8 cellular contexts compared by ENCODE assay signal in genomic region chr17:44502598-44503079, GRCh38. TPM values are rescaled to one million over a fixed set of nuclear protein-coding genes. Genes with fewer than 3 reads are reported as not detected.
DNase-seq lines count a peak whose midpoint lies in the region; ATAC-seq and TF ChIP-seq lines count a peak whose summit lies in the region.

No MANE protein-coding gene starts in this region.

- peaks cover 36% of the 10 kb centered on the region for H3K4me1 Mint-ChIP-seq in activated CD4-positive, alpha-beta memory T cell treated with anti-CD3 and anti-CD28 coated beads for 36 hours (ENCODE audit: low read depth)

- H3K36me3 Mint-ChIP-seq in activated CD4-positive, alpha-beta memory T cell treated with anti-CD3 and anti-CD28 coated beads for 36 hours: peaks cover 6% of the 10 kb centered on the region

- H3K4me3 ChIP-seq in A673 (ENCODE audit: low read depth, low read length, poor library complexity, severe bottlenecking) (peak overlapping the region; percentile 77), ovary (peak overlapping the region; percentile 73)

- no peak for TF ChIP-seq POLR2A in ovary (IDR thresholded peaks at IDR 0.05)

- no peak for TF ChIP-seq EP300 in ovary (IDR thresholded peaks at IDR 0.05)

- H3K9me3 ChIP-seq in A673 (ENCODE audit: low read depth, low read length, poor library complexity, severe bottlenecking) (no peaks in the 10 kb centered on the region), ovary (no peaks in the 10 kb centered on the region)

- no peaks in the 10 kb centered on the region for H3K27me3 Mint-ChIP-seq in activated CD4-positive, alpha-beta memory T cell treated with anti-CD3 and anti-CD28 coated beads for 36 hours

- POLR2A ChIA-PET in A673 (lab: Charles Lee; ENCODE audit: low non-redundant PET): no interaction called here
- POLR2A ChIA-PET in activated CD4-positive, alpha-beta memory T cell treated with anti-CD3 and anti-CD28 coated beads for 36 hours (lab: Charles Lee): interaction anchor here (0.7 to 1.9 kb wide), 2 partner anchors 8 to 1188 kb away, joined by 4 read pairs; no protein-coding TSS in a partner anchor

- DNase-seq in A673 (ENCODE audit: low spot score) (no peak), glomerular visceral epithelial cell (ENCODE audit: extremely low spot score) (peak; percentile 17), ovary (peak in 1 of 5 donors; percentile 42), cortex of kidney (lab: John Stamatoyannopoulos, UW) (no peak), NCI-H1694 treated with DMSO at 0.1 percent for 48 hours (lab: John Stamatoyannopoulos, UW) (no peak)
- DNase-seq in activated CD4-positive, alpha-beta memory T cell treated with anti-CD3 and anti-CD28 coated beads for 36 hours: no peak

- H3K27ac ChIP-seq in A673 (ENCODE audit: low read depth, low read length, poor library complexity, severe bottlenecking): peak overlapping the region; percentile 87
- H3K27ac ChIP-seq in ovary: peak overlapping the region; percentile 76 to 89

- TF ChIP-seq CTCF in A673 (conservative IDR thresholded peaks at IDR 0.05; ENCODE audit: low read depth, low read length): no peak
- no peak for TF ChIP-seq CTCF in ovary (IDR thresholded peaks at IDR 0.05)

- H3K27me3 ChIP-seq in A673 (replicated peaks; ENCODE audit: insufficient read depth, low read depth, low read length, poor library complexity): no peaks in the 10 kb centered on the region
- H3K27me3 ChIP-seq in ovary: no peaks in the 10 kb centered on the region

- 0 to 1% (median 0%) methylated on average over 19 of the region's 19 CpGs for WGBS in ovary, 3 donors

- H3K27ac Mint-ChIP-seq in activated CD4-positive, alpha-beta memory T cell treated with anti-CD3 and anti-CD28 coated beads for 36 hours: peak overlapping the region; percentile 93

- H3K4me1 ChIP-seq in A673 (ENCODE audit: insufficient read depth, low read length, poor library complexity, severe bottlenecking): no peaks in the 10 kb centered on the region
- peaks cover 9% of the 10 kb centered on the region for H3K4me1 ChIP-seq in ovary (ENCODE audit: insufficient read depth)

- intact Hi-C loops in A673 (cut with micrococcal nuclease; ENCODE audit: unreplicated experiment): no loop called here
- intact Hi-C loops in activated CD4-positive, alpha-beta memory T cell treated with anti-CD3 and anti-CD28 coated beads for 36 hours (cut with micrococcal nuclease): loop anchor here (5.0 kb wide), 2 partner anchors 85 to 115 kb away; partner anchors contain the start of gene ITGA2B
- intact Hi-C loops in ovary (cut with DNase I): loop anchor here in 1 of 4 donors (5.0 kb wide), 1 partner anchor 55 kb away; the partner anchor contains the start of gene FZD2

- H3K36me3 ChIP-seq in A673 (ENCODE audit: insufficient read depth, low read length, poor library complexity, severe bottlenecking) (no peaks in the 10 kb centered on the region), ovary (no peaks in the 10 kb centered on the region)

- CTCF ChIA-PET in A673 (lab: Charles Lee): no interaction called here
- CTCF ChIA-PET in activated CD4-positive, alpha-beta memory T cell treated with anti-CD3 and anti-CD28 coated beads for 36 hours (lab: Charles Lee): interaction anchor here (1.0 kb wide), 1 partner anchor 21 kb away, joined by 4 read pairs; no protein-coding TSS in a partner anchor

- no TSS peak for BruUV-seq in A673 (replicated peaks; lab: Mats Ljungman, UMichigan)

- peak overlapping the region; percentile 97 for H3K4me3 Mint-ChIP-seq in activated CD4-positive, alpha-beta memory T cell treated with anti-CD3 and anti-CD28 coated beads for 36 hours

- ATAC-seq in GM18867 (IDR thresholded peaks at IDR 0.05; ENCODE audit: unreplicated experiment) (peak; percentile 29), HG03432 (IDR thresholded peaks at IDR 0.05; ENCODE audit: unreplicated experiment) (peak; percentile 35)

- no peaks in the 10 kb centered on the region for H3K9me3 Mint-ChIP-seq in activated CD4-positive, alpha-beta memory T cell treated with anti-CD3 and anti-CD28 coated beads for 36 hours

RNA-seq across cellular contexts. Expression of gene GPATCH8, which starts 0.6 kb away (rescaled TPM):
- 32.9 and 33.8 TPM in 2 replicates for total RNA-seq in A673 (2021)
- total RNA-seq in activated CD4-positive, alpha-beta memory T cell treated with anti-CD3 and anti-CD28 coated beads for 36 hours: 10 to 100 TPM; 38.5 to 40.8 TPM
- total RNA-seq in ovary: 10 to 100 TPM; 27.6 to 57.3 (median 48.9) TPM
- polyA plus RNA-seq in ovary: 10 to 100 TPM; 20.5 to 40.4 TPM

RNA-seq across cellular contexts. Expression of gene FZD2, which starts 54.6 kb away (rescaled TPM):
- total RNA-seq in A673 (2021): 23.5 and 23.7 TPM in 2 replicates
- not detected for total RNA-seq in activated CD4-positive, alpha-beta memory T cell treated with anti-CD3 and anti-CD28 coated beads for 36 hours
- 10 to 100 TPM in 3 of 7 donors, 1 to 10 TPM in 4; 1.6 to 12.5 (median 9.3) TPM for total RNA-seq in ovary
- 1 to 10 TPM in 1 of 2 donors, under 1 TPM in 1; 0.08 to 5.3 TPM for polyA plus RNA-seq in ovary
